In genomic region chr5:121976979-121977378, GRCh38 we compare ENCODE assay signal across 18 cellular contexts. TPM values are rescaled to one million over a fixed set of nuclear protein-coding genes. Genes with fewer than 3 reads are reported as not detected.
DNase-seq lines count a peak whose midpoint lies in the region; ATAC-seq, FAIRE-seq and TF ChIP-seq lines count a peak whose summit lies in the region.
"Had no signal": no experiment of that assay in that cellular context is flagged by ENCODE, and none has a peak within 500 bp of the region (broad histone marks: within the 10 kb centered on the region; RNA-seq: fewer than 3 reads in every experiment).

No MANE protein-coding gene starts in this region.

- in situ Hi-C loops in K562 (cut with MboI) (no loop called here), GM13977 (cut with MboI; ENCODE audit: low pct_unique_long_range_greater_than_20kb, low sequenced_read_pairs, unreplicated experiment) (no loop called here)

- TF ChIP-seq EP300 in K562 (IDR thresholded peaks at IDR 0.05; ENCODE audit: low read length) (no peak), esophagus muscularis mucosa (IDR thresholded peaks at IDR 0.05) (no peak)

- BruUV-seq in K562 (replicated peaks; lab: Mats Ljungman, UMichigan) = no TSS peak

- peak; percentile 19 for FAIRE-seq in K562 (lab: Jason Lieb, UNC)

- POLR2A ChIA-PET in K562 (lab: Yijun Ruan, JAX) = interaction anchor here (0.6 kb wide), 1 partner anchor 13 kb away, joined by 3 read pairs; no protein-coding TSS in a partner anchor

- no peaks in the 10 kb centered on the region for H3K27me3 ChIP-seq in K562 (ENCODE audit: control insufficient read depth in 2 of 2, insufficient read depth in 2 of 2, low read length in 2 of 2)
- H3K27me3 ChIP-seq in right lobe of liver = no peaks in the 10 kb centered on the region
- H3K27me3 ChIP-seq in esophagus muscularis mucosa = no peaks in the 10 kb centered on the region
- H3K27me3 ChIP-seq: ovary, SJSA1 had no signal

- no peak overlapping the region for H3K9ac ChIP-seq in K562 (ENCODE audit: insufficient read depth in 1 of 2, low read depth in 2 of 2, low read length in 2 of 2)

- peaks cover 54% of the 10 kb centered on the region for H3K79me2 ChIP-seq in K562 (ENCODE audit: control insufficient read depth, insufficient read depth, low read length)

- H3K4me3 ChIP-seq in K562 = no peak overlapping the region
- H3K4me3 ChIP-seq in right lobe of liver = no peak overlapping the region
- no peak overlapping the region for H3K4me3 ChIP-seq in esophagus muscularis mucosa
- H3K4me3 ChIP-seq: mucosa of descending colon, ovary, SJSA1 had no signal

- no peak overlapping the region for H2AFZ ChIP-seq in K562 (ENCODE audit: low read depth, low read length)

- intact Hi-C loops in K562 (cut with micrococcal nuclease) = no loop called here
- intact Hi-C loops in right lobe of liver (cut with DNase I) = no loop called here
- intact Hi-C loops in esophagus muscularis mucosa (cut with DNase I) = no loop called here

- TF ChIP-seq POLR2A in K562 (conservative IDR thresholded peaks at IDR 0.05) = no peak
- no peak for TF ChIP-seq POLR2A in right lobe of liver (IDR thresholded peaks at IDR 0.05)
- no peak for TF ChIP-seq POLR2A in esophagus muscularis mucosa (IDR thresholded peaks at IDR 0.05; ENCODE audit: low read depth)

- no peak overlapping the region for H3K27ac ChIP-seq in K562 (ENCODE audit: extremely low read depth, low read depth, low read length)
- no peak overlapping the region for H3K27ac ChIP-seq in right lobe of liver
- H3K27ac ChIP-seq in esophagus muscularis mucosa (replicated peaks in 1 of 4) = no peak overlapping the region
- H3K27ac ChIP-seq: ovary, SJSA1 had no signal

- H3K9me3 ChIP-seq in K562 (replicated peaks; ENCODE audit: control insufficient read depth, insufficient read depth, low read depth, low read length) = no peaks in the 10 kb centered on the region
- H3K9me3 ChIP-seq in right lobe of liver = no peaks in the 10 kb centered on the region
- no peaks in the 10 kb centered on the region for H3K9me3 ChIP-seq in esophagus muscularis mucosa
- H3K9me3 ChIP-seq: mucosa of descending colon, ovary, SJSA1 had no signal

- TF ChIP-seq CTCF in K562 (IDR thresholded peaks at IDR 0.05 in 2 of 3, conservative IDR thresholded peaks at IDR 0.05 in 1 of 3; ENCODE audit: insufficient read depth in 2 of 3, low read depth in 1 of 3, low read length in 3 of 3) (no peak), right lobe of liver (IDR thresholded peaks at IDR 0.05) (no peak), GM13977 (IDR thresholded peaks at IDR 0.05; ENCODE audit: extremely low read depth, insufficient read depth, missing control alignments) (no peak), esophagus muscularis mucosa (IDR thresholded peaks at IDR 0.05) (no peak)

- ATAC-seq in K562 = no peak
- peak in 3 of 4 donors; percentile 28 to 37 (median 34) for ATAC-seq in right lobe of liver
- no peak for ATAC-seq in HG02938 (IDR thresholded peaks at IDR 0.05; ENCODE audit: unreplicated experiment)
- no peak for ATAC-seq in HG03196 (IDR thresholded peaks at IDR 0.05; ENCODE audit: unreplicated experiment)
- ATAC-seq: mucosa of descending colon; stimulated activated effector memory CD8-positive, alpha-beta T cell treated with anti-CD3 and anti-CD28 coated beads, Interleukin-12 subunit alpha, Interleukin-12 subunit beta, amount 100 ng/mL, for 72 hours had no signal

- WGBS in K562 (ENCODE audit: insufficient coverage, low coverage, missing lambda C conversion rate) = 77% methylated on average over 2 of the region's 2 CpGs
- whole genome bisulfite sequencing in right lobe of liver (ENCODE audit: insufficient coverage, low coverage, low lambda C conversion rate, missing lambda C conversion rate) = 35% methylated on average over 2 of the region's 2 CpGs
- WGBS in esophagus muscularis mucosa = 72% methylated on average over 2 of the region's 2 CpGs

- H3K4me1 ChIP-seq in K562 (replicated peaks in 1 of 2; ENCODE audit: control insufficient read depth in 2 of 2, insufficient read depth in 2 of 2, low read length in 2 of 2) = no peaks in the 10 kb centered on the region; a peak in 1 of 5 replicates
- H3K4me1 ChIP-seq in right lobe of liver = peaks cover 0 to 4% (median 0%) of the 10 kb centered on the region in 4 donors
- peaks cover 5 to 16% (median 14%) of the 10 kb centered on the region in 4 donors for H3K4me1 ChIP-seq in esophagus muscularis mucosa

- no peak for TF ChIP-seq RAD21 in K562 (CRISPR knock-in tag; conservative IDR thresholded peaks at IDR 0.05 in 1 of 2, IDR thresholded peaks at IDR 0.05 in 1 of 2)

- H3K4me2 ChIP-seq in K562 (ENCODE audit: insufficient read depth, low read length) = no peak overlapping the region

- no peaks in the 10 kb centered on the region for H3K9me1 ChIP-seq in K562 (ENCODE audit: control insufficient read depth, insufficient read depth, low read length)

- peak; percentile 54 for DNase-seq in ELR (ENCODE audit: low read depth)
- DNase-seq in M059J (ENCODE audit: low read depth) = peak; percentile 54
- no peak for DNase-seq in K562 (ENCODE audit: extremely low read depth in 1 of 4, low spot score in 3 of 4)
- DNase-seq in right lobe of liver = no peak
- no peak for DNase-seq in GM13977 (ENCODE audit: low spot score)
- no peak for DNase-seq in esophagus muscularis mucosa (ENCODE audit: extremely low spot score)
- DNase-seq: activated CD4-positive, alpha-beta T cell treated with anti-CD3 and anti-CD28 coated beads for 48 hours; CD4-positive, CD25-positive, alpha-beta regulatory T cell; kidney glomerular epithelial cell; mucosa of descending colon; NCI-H226; ovary; T1000; trophoblast cell had no signal

- CTCF ChIA-PET in K562 (lab: Yijun Ruan, JAX; ENCODE audit: low intra/inter-chr PET ratio) = no interaction called here

- H4K20me1 ChIP-seq in K562 (replicated peaks; ENCODE audit: control insufficient read depth, insufficient read depth, low read length) = no peaks in the 10 kb centered on the region

- H3K36me3 ChIP-seq in K562 (ENCODE audit: control insufficient read depth, insufficient read depth, low read length) = peaks cover 44% of the 10 kb centered on the region
- no peaks in the 10 kb centered on the region for H3K36me3 ChIP-seq in right lobe of liver
- no peaks in the 10 kb centered on the region for H3K36me3 ChIP-seq in esophagus muscularis mucosa
- H3K36me3 ChIP-seq: ovary had no signal

TF ChIP-seq in K562, 482 proteins besides CTCF, POLR2A, EP300 and RAD21 (continues in another document):
- TF ChIP-seq BRD9 (IDR thresholded peaks at IDR 0.05; ENCODE audit: low read depth, partially characterized antibody) (no peak), MLLT1 (IDR thresholded peaks at IDR 0.05) (no peak), TRIM24 (IDR thresholded peaks at IDR 0.05) (peak; percentile 76 to 85), CEBPB (tag; IDR thresholded peaks at IDR 0.05) (peak; percentile 99), CEBPG (CRISPR knock-in tag; IDR thresholded peaks at IDR 0.05) (peak; percentile 90), CEBPG (tag; conservative IDR thresholded peaks at IDR 0.05 in 1 of 2, IDR thresholded peaks at IDR 0.05 in 1 of 2) (peak; percentile 93 to 100), MAX (CRISPR knock-in tag; IDR thresholded peaks at IDR 0.05) (no peak), MIER1 (IDR thresholded peaks at IDR 0.05; ENCODE audit: low read depth) (no peak), IRF9 (tag; IDR thresholded peaks at IDR 0.05) (peak; percentile 91), ZNF764 (CRISPR knock-in tag; IDR thresholded peaks at IDR 0.05; ENCODE audit: low read depth) (no peak)

RNA-seq across cellular contexts. Expression of gene SRFBP1, which starts 15.2 kb away (rescaled TPM):
- total RNA-seq in M059J (2014; rRNA removed; shearing (Covaris generic)) = 11.2 and 11.7 TPM in 2 replicates
- 3.8 and 20.1 TPM in 2 replicates for total RNA-seq in K562 (2011; cell fraction: chromatin; rRNA removed; ENCODE audit: low replicate concordance)
- total RNA-seq in K562 (2011; cell fraction: nucleolus; rRNA removed) = 1.8 and 3.7 TPM in 2 replicates
- total RNA-seq in K562 (2011; cell fraction: nucleoplasm; rRNA removed) = 7.1 and 9.3 TPM in 2 replicates
- total RNA-seq in K562 (2014; rRNA removed) (11.3 and 13.0 TPM in 2 replicates), K562 (2014; rRNA removed; fragmentation: Illumina TruSeq; extraction: Trizol) (24.7 and 28.9 TPM in 2 replicates), K562 (2015; rRNA removed; fragmentation: Illumina TruSeq; extraction: Trizol) (25.4 and 30.0 TPM in 2 replicates), K562 (2021) (13.5 and 14.9 TPM in 2 replicates), right lobe of liver (1 to 10 TPM; 3.2 to 9.5 (median 6.1) TPM), esophagus muscularis mucosa (10 to 100 TPM; 13.5 to 21.6 (median 16.1) TPM)
- polyA plus RNA-seq in K562 (2011; rRNA removed) (7.4 and 10.8 TPM in 2 replicates), K562 (2014; fragmentation: Illumina TruSeq; extraction: Trizol) (13.0 and 16.3 TPM in 2 replicates), K562 (2014; fragmentation: Nextera tagmentation; extraction: Ambion mirVana) (10 to 100 TPM; 16.1 to 17.0 TPM), K562 (2014; rRNA removed) (10.6 and 11.7 TPM in 2 replicates)
- 1.5 and 2.4 TPM in 2 replicates for polyA plus RNA-seq in K562 (2011; cell fraction: cytosol; rRNA removed)
- polyA plus RNA-seq in K562 (2011; cell fraction: nucleus; rRNA removed) = 1.7 and 2.4 TPM in 2 replicates
- polyA plus RNA-seq in K562 (2012) = 7.1 and 11.7 TPM in 2 replicates
- polyA minus RNA-seq in K562 (2011; rRNA and poly(A)+ RNA removed) = 10.8 and 13.1 TPM in 2 replicates
- polyA minus RNA-seq in K562 (2011; cell fraction: cytosol; rRNA and poly(A)+ RNA removed) = 4.6 and 5.9 TPM in 2 replicates
- polyA minus RNA-seq in K562 (2011; cell fraction: nucleus; rRNA and poly(A)+ RNA removed) = 4.4 and 12.6 TPM in 2 replicates

Comparison
In these comparisons a context has a peak if more than half of its experiments do, and no peak if none do; other contexts are left out.
1. DNase-seq: peak in ELR (single experiment) and M059J (single experiment); none in K562 (0 of 4), right lobe of liver (0 of 3), GM13977 (single experiment) and esophagus muscularis mucosa (single experiment).
2. ATAC-seq: peak in right lobe of liver (3 of 4); none in K562 (single experiment), HG02938 (single experiment) and HG03196 (single experiment).